21 cellular contexts compared by ENCODE assay signal in the genomic region with DNA sequence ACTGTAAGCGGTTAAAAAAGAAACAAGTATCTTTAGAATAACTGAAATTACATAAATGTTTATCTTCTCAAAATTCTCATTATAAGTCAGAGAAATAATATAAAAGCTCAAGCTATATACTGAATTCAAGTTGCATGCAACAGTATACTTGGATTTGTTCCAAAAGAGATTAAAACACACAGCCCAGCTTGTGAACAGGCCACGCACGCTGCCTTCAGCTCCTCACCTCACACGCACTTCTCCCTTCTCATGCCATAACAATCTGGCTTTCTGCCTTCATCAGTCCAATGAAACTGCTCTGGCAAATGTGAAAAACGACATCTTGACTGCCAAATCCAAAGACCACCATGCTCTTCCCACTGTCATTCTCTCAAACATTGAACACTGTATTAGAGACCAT. TPM values are rescaled to one million over a fixed set of nuclear protein-coding genes. Genes with fewer than 3 reads are reported as not detected.
DNase-seq lines count a peak whose midpoint lies in the region; ATAC-seq, FAIRE-seq and TF ChIP-seq lines count a peak whose summit lies in the region.
"Had no signal": no experiment of that assay in that cellular context is flagged by ENCODE, and none has a peak within 500 bp of the region (broad histone marks: within the 10 kb centered on the region; RNA-seq: fewer than 3 reads in every experiment).

No MANE protein-coding gene starts in this region.

- no peak overlapping the region for H2AFZ ChIP-seq in K562 (ENCODE audit: low read depth, low read length)

- H3K36me3 ChIP-seq in K562 (ENCODE audit: control insufficient read depth, insufficient read depth, low read length) (peaks cover 68% of the 10 kb centered on the region), left ventricle myocardium inferior (peaks cover 28% of the 10 kb centered on the region), thymus (ENCODE audit: control insufficient read depth, insufficient read depth) (peaks cover 19% of the 10 kb centered on the region)

- CTCF ChIA-PET in K562 (lab: Yijun Ruan, JAX; ENCODE audit: low intra/inter-chr PET ratio): no interaction called here

- intact Hi-C loops in K562 (cut with micrococcal nuclease): no loop called here
- intact Hi-C loops in left ventricle myocardium inferior (cut with micrococcal nuclease): no loop called here
- intact Hi-C loops in posterior vena cava (cut with DNase I): no loop called here

- no peak for TF ChIP-seq EP300 in K562 (IDR thresholded peaks at IDR 0.05; ENCODE audit: low read length)

- H3K4me2 ChIP-seq in K562 (ENCODE audit: insufficient read depth, low read length): no peak overlapping the region

- no peak overlapping the region for H3K9ac ChIP-seq in K562 (ENCODE audit: insufficient read depth in 1 of 2, low read depth in 2 of 2, low read length in 2 of 2)

- peaks cover 21% of the 10 kb centered on the region; the same call in 2 of the 3 replicates for H3K79me2 ChIP-seq in K562 (ENCODE audit: control insufficient read depth, insufficient read depth, low read length)

- no TSS peak for BruUV-seq in K562 (replicated peaks; lab: Mats Ljungman, UMichigan)

- no peak for TF ChIP-seq RAD21 in K562 (CRISPR knock-in tag; conservative IDR thresholded peaks at IDR 0.05 in 1 of 2, IDR thresholded peaks at IDR 0.05 in 1 of 2)

- H4K20me1 ChIP-seq in K562 (replicated peaks; ENCODE audit: control insufficient read depth, insufficient read depth, low read length): no peaks in the 10 kb centered on the region

- TF ChIP-seq CTCF in K562 (IDR thresholded peaks at IDR 0.05 in 2 of 3, conservative IDR thresholded peaks at IDR 0.05 in 1 of 3; ENCODE audit: insufficient read depth in 2 of 3, low read depth in 1 of 3, low read length in 3 of 3) (no peak), left ventricle myocardium inferior (IDR thresholded peaks at IDR 0.05; ENCODE audit: borderline replicate concordance) (no peak)

- POLR2A ChIA-PET in K562 (lab: Yijun Ruan, JAX): interaction anchor here (0.6 to 1.9 kb wide), 3 partner anchors 9 to 195 kb away, joined by 3 to 10 read pairs (median 3); no protein-coding TSS in a partner anchor

- H3K27me3 ChIP-seq in K562 (ENCODE audit: control insufficient read depth in 2 of 2, insufficient read depth in 2 of 2, low read length in 2 of 2) (no peaks in the 10 kb centered on the region), left ventricle myocardium inferior (ENCODE audit: low read depth) (no peaks in the 10 kb centered on the region), thymus (ENCODE audit: control insufficient read depth, insufficient read depth) (no peaks in the 10 kb centered on the region)

- FAIRE-seq in K562 (lab: Jason Lieb, UNC): no peak
- FAIRE-seq: endothelial cell of umbilical vein had no signal

- ATAC-seq in K562: peak; percentile 39; the same call in 1 of the 3 replicates
- ATAC-seq in HG02970 (IDR thresholded peaks at IDR 0.05; ENCODE audit: low FRiP score, unreplicated experiment): no peak
- ATAC-seq: naive thymus-derived CD4-positive, alpha-beta T cell; T-helper 17 cell had no signal

- no peaks in the 10 kb centered on the region for H3K9me1 ChIP-seq in K562 (ENCODE audit: control insufficient read depth, insufficient read depth, low read length)

- no peak overlapping the region for H3K27ac ChIP-seq in K562 (ENCODE audit: extremely low read depth, low read depth, low read length)
- H3K27ac ChIP-seq in left ventricle myocardium inferior (replicated peaks): peak overlapping the region; percentile 67
- H3K27ac ChIP-seq in thymus (ENCODE audit: low read depth): peak overlapping the region; percentile 33

- 60% methylated on average over 5 of the region's 5 CpGs for WGBS in K562 (ENCODE audit: insufficient coverage, low coverage, missing lambda C conversion rate)
- 90% methylated on average over 5 of the region's 5 CpGs for WGBS in thymus

- H3K4me3 ChIP-seq in K562 (no peak overlapping the region), left ventricle myocardium inferior (no peak overlapping the region), thymus (ENCODE audit: low read length) (no peak overlapping the region)

- H3K4me1 ChIP-seq in K562 (replicated peaks in 1 of 2; ENCODE audit: control insufficient read depth in 2 of 2, insufficient read depth in 2 of 2, low read length in 2 of 2) (no peaks in the 10 kb centered on the region; a peak in 1 of 5 replicates), left ventricle myocardium inferior (peaks cover 42% of the 10 kb centered on the region), thymus (ENCODE audit: control insufficient read depth, insufficient read depth, low read length) (no peaks in the 10 kb centered on the region)

- in situ Hi-C loops in K562 (cut with MboI): no loop called here

- no peak for TF ChIP-seq POLR2A in K562 (conservative IDR thresholded peaks at IDR 0.05)

- DNase-seq in NCI-H524 (lab: John Stamatoyannopoulos, UW) (peak; percentile 3 to 78), NCI-H524 treated with DMSO at 0.1 percent for 48 hours (lab: John Stamatoyannopoulos, UW) (no peak), K562 (ENCODE audit: extremely low read depth in 1 of 4, low spot score in 3 of 4) (no peak), left ventricle myocardium inferior (no peak), NCI-H2227 (lab: John Stamatoyannopoulos, UW; ENCODE audit: unreplicated experiment) (no peak), posterior vena cava (ENCODE audit: low spot score) (no peak)
- DNase-seq: activated CD4-positive, alpha-beta T cell treated with anti-CD3 and anti-CD28 coated beads for 4 hours; activated naive CD8-positive, alpha-beta T cell treated with anti-CD3 and anti-CD28 coated beads for 36 hours; cerebellar nuclear complex; COR-L47; hippocampal formation; naive thymus-derived CD4-positive, alpha-beta T cell; NCI-H1092; NCI-H446 treated with DMSO at 0.1 percent for 48 hours; retina; stimulated activated CD4-positive, alpha-beta T cell treated with anti-CD3 and anti-CD28 coated beads, Interleukin-4, amount 100 ng/mL, for 4 hours; T-helper 17 cell had no signal

- H3K9me3 ChIP-seq in K562 (replicated peaks; ENCODE audit: control insufficient read depth, insufficient read depth, low read depth, low read length) (no peaks in the 10 kb centered on the region), left ventricle myocardium inferior (replicated peaks) (no peaks in the 10 kb centered on the region), thymus (ENCODE audit: control insufficient read depth) (no peaks in the 10 kb centered on the region)

RNA-seq across cellular contexts. Expression of a gene that starts 22.1 kb away (rescaled TPM):
- total RNA-seq in K562 (2011; cell fraction: chromatin; rRNA removed; ENCODE audit: low replicate concordance): 63.6 and 104 TPM in 2 replicates
- 48.9 and 50.5 TPM in 2 replicates for total RNA-seq in K562 (2011; cell fraction: nucleolus; rRNA removed)
- total RNA-seq in K562 (2011; cell fraction: nucleoplasm; rRNA removed): 69.7 and 91.1 TPM in 2 replicates
- total RNA-seq in K562 (2014; rRNA removed) (127 and 151 TPM in 2 replicates), K562 (2014; rRNA removed; fragmentation: Illumina TruSeq; extraction: Trizol) (157 and 175 TPM in 2 replicates), K562 (2015; rRNA removed; fragmentation: Illumina TruSeq; extraction: Trizol) (175 and 184 TPM in 2 replicates), K562 (2021) (122 and 129 TPM in 2 replicates), left ventricle myocardium inferior (213 TPM), posterior vena cava (100 to 1,000 TPM; 116 to 126 TPM)
- polyA plus RNA-seq in K562 (2011; rRNA removed) (187 and 192 TPM in 2 replicates), K562 (2014; fragmentation: Illumina TruSeq; extraction: Trizol) (197 and 230 TPM in 2 replicates), K562 (2014; fragmentation: Nextera tagmentation; extraction: Ambion mirVana) (100 to 1,000 TPM; 179 to 249 TPM), K562 (2014; rRNA removed) (173 and 185 TPM in 2 replicates), thymus (138 TPM)
- polyA plus RNA-seq in K562 (2011; cell fraction: cytosol; rRNA removed): 87.5 and 145 TPM in 2 replicates
- polyA plus RNA-seq in K562 (2011; cell fraction: nucleus; rRNA removed): 40.7 and 68.0 TPM in 2 replicates
- 166 and 250 TPM in 2 replicates for polyA plus RNA-seq in K562 (2012)
- 147 and 159 TPM in 2 replicates for polyA minus RNA-seq in K562 (2011; rRNA and poly(A)+ RNA removed)
- 37.2 and 57.5 TPM in 2 replicates for polyA minus RNA-seq in K562 (2011; cell fraction: cytosol; rRNA and poly(A)+ RNA removed)
- polyA minus RNA-seq in K562 (2011; cell fraction: nucleus; rRNA and poly(A)+ RNA removed): 17.5 and 40.5 TPM in 2 replicates

RNA-seq across cellular contexts. Expression of a gene that starts 32.1 kb away (rescaled TPM):
- 41.1 and 59.5 TPM in 2 replicates for total RNA-seq in K562 (2011; cell fraction: chromatin; rRNA removed; ENCODE audit: low replicate concordance)
- total RNA-seq in K562 (2011; cell fraction: nucleolus; rRNA removed): 31.4 and 35.0 TPM in 2 replicates
- 49.1 and 68.7 TPM in 2 replicates for total RNA-seq in K562 (2011; cell fraction: nucleoplasm; rRNA removed)
- total RNA-seq in K562 (2014; rRNA removed) (42.8 and 53.2 TPM in 2 replicates), K562 (2014; rRNA removed; fragmentation: Illumina TruSeq; extraction: Trizol) (56.5 and 61.9 TPM in 2 replicates), K562 (2015; rRNA removed; fragmentation: Illumina TruSeq; extraction: Trizol) (41.9 and 46.0 TPM in 2 replicates), K562 (2021) (56.8 and 58.4 TPM in 2 replicates), left ventricle myocardium inferior (111 TPM), posterior vena cava (10 to 100 TPM; 28.9 to 34.7 TPM)
- polyA plus RNA-seq in K562 (2011; rRNA removed) (61.3 and 63.4 TPM in 2 replicates), K562 (2014; fragmentation: Illumina TruSeq; extraction: Trizol) (57.3 and 59.6 TPM in 2 replicates), K562 (2014; fragmentation: Nextera tagmentation; extraction: Ambion mirVana) (10 to 100 TPM; 43.6 to 60.8 TPM), K562 (2014; rRNA removed) (41.5 and 42.4 TPM in 2 replicates), thymus (27.6 TPM)
- 40.5 and 52.1 TPM in 2 replicates for polyA plus RNA-seq in K562 (2011; cell fraction: cytosol; rRNA removed)
- 26.2 and 29.4 TPM in 2 replicates for polyA plus RNA-seq in K562 (2011; cell fraction: nucleus; rRNA removed)
- polyA plus RNA-seq in K562 (2012): 38.9 and 63.2 TPM in 2 replicates
- polyA minus RNA-seq in K562 (2011; rRNA and poly(A)+ RNA removed): 75.9 and 78.7 TPM in 2 replicates
- polyA minus RNA-seq in K562 (2011; cell fraction: cytosol; rRNA and poly(A)+ RNA removed): 35.5 and 39.9 TPM in 2 replicates
- 14.1 and 22.7 TPM in 2 replicates for polyA minus RNA-seq in K562 (2011; cell fraction: nucleus; rRNA and poly(A)+ RNA removed)

RNA-seq across cellular contexts. Expression of a gene that starts 43.2 kb away (rescaled TPM):
- not detected in 2 replicates for total RNA-seq in K562 (2011; cell fraction: chromatin; rRNA removed; ENCODE audit: low replicate concordance)
- not detected in 2 replicates for total RNA-seq in K562 (2011; cell fraction: nucleolus; rRNA removed)
- not detected in 2 replicates for total RNA-seq in K562 (2011; cell fraction: nucleoplasm; rRNA removed)
- total RNA-seq in K562 (2014; rRNA removed) (not detected in 2 replicates), K562 (2014; rRNA removed; fragmentation: Illumina TruSeq; extraction: Trizol) (not detected in 2 replicates), K562 (2015; rRNA removed; fragmentation: Illumina TruSeq; extraction: Trizol) (not detected in 2 replicates), K562 (2021) (not detected in 2 replicates), left ventricle myocardium inferior (2.7 TPM), posterior vena cava (1 to 10 TPM in 1 of 2 donors, under 1 TPM in 1; 0.76 to 1.2 TPM)
- polyA plus RNA-seq in K562 (2011; rRNA removed) (not detected in 2 replicates), K562 (2014; fragmentation: Illumina TruSeq; extraction: Trizol) (not detected in 2 replicates), K562 (2014; fragmentation: Nextera tagmentation; extraction: Ambion mirVana) (under 1 TPM in 1 of 2 experiments, not detected in 1; 0.04 TPM), K562 (2014; rRNA removed) (not detected in 2 replicates), thymus (1.8 TPM)
- 0.04 TPM in 1 of 2 replicates, not detected in the other for polyA plus RNA-seq in K562 (2011; cell fraction: cytosol; rRNA removed)
- not detected in 2 replicates for polyA plus RNA-seq in K562 (2011; cell fraction: nucleus; rRNA removed)
- polyA plus RNA-seq in K562 (2012): 0.12 TPM in 2 replicates
- not detected in 2 replicates for polyA minus RNA-seq in K562 (2011; rRNA and poly(A)+ RNA removed)
- polyA minus RNA-seq in K562 (2011; cell fraction: cytosol; rRNA and poly(A)+ RNA removed): not detected in 2 replicates
- not detected in 2 replicates for polyA minus RNA-seq in K562 (2011; cell fraction: nucleus; rRNA and poly(A)+ RNA removed)
- total RNA-seq: activated naive CD8-positive, alpha-beta T cell treated with anti-CD3 and anti-CD28 coated beads for 36 hours; endothelial cell of umbilical vein; naive thymus-derived CD4-positive, alpha-beta T cell; T-helper 17 cell had no signal
- polyA plus RNA-seq: endothelial cell of umbilical vein, IgD-negative memory B cell had no signal

Comparison
In these comparisons a context has a peak if more than half of its experiments do, and no peak if none do; other contexts are left out.
1. DNase-seq: peak in NCI-H524 (2 of 2); none in NCI-H524 treated with DMSO at 0.1 percent for 48 hours (single experiment), K562 (0 of 4), left ventricle myocardium inferior (single experiment), NCI-H2227 (single experiment) and posterior vena cava (single experiment).